ENCODE assay signal across 8 cellular contexts in genomic region chr10:110873951-110874350, GRCh38. TPM values are rescaled to one million over a fixed set of nuclear protein-coding genes. Genes with fewer than 3 reads are reported as not detected.
DNase-seq lines count a peak whose midpoint lies in the region; ATAC-seq, FAIRE-seq and TF ChIP-seq lines count a peak whose summit lies in the region.

No MANE protein-coding gene starts in this region.

- in situ Hi-C loops in K562 (cut with MboI), result no loop called here

- H3K4me1 ChIP-seq in right atrium auricular region, result peaks cover 0 to 19% of the 10 kb centered on the region in 2 donors
- H3K4me1 ChIP-seq in K562 (replicated peaks in 1 of 2; ENCODE audit: control insufficient read depth in 2 of 2, insufficient read depth in 2 of 2, low read length in 2 of 2), result peaks cover 13 to 15% of the 10 kb centered on the region in 2 experiments
- H3K4me1 ChIP-seq in mucosa of rectum (ENCODE audit: control insufficient read depth in 2 of 2, insufficient read depth in 2 of 2, low read length in 2 of 2), result peaks cover 16 to 37% of the 10 kb centered on the region in 2 donors
- H3K4me1 ChIP-seq in vagina, result peaks cover 70% of the 10 kb centered on the region

- H3K9me3 ChIP-seq in right atrium auricular region (no peaks in the 10 kb centered on the region), K562 (replicated peaks; ENCODE audit: control insufficient read depth, insufficient read depth, low read depth, low read length) (no peaks in the 10 kb centered on the region), mucosa of rectum (ENCODE audit: control insufficient read depth in 2 of 2, low read length in 2 of 2) (no peaks in the 10 kb centered on the region), vagina (no peaks in the 10 kb centered on the region)

- CTCF ChIA-PET in K562 (lab: Yijun Ruan, JAX; ENCODE audit: low intra/inter-chr PET ratio), result interaction anchor here (0.6 kb wide), 1 partner anchor 634 kb away, joined by 3 read pairs; no protein-coding TSS in a partner anchor

- no peak for DNase-seq in right atrium auricular region (ENCODE audit: low spot score)
- no peak for DNase-seq in Right ventricle myocardium superior
- DNase-seq in K562 (ENCODE audit: extremely low read depth in 1 of 4, low spot score in 3 of 4), result no peak
- no peak for DNase-seq in vagina (ENCODE audit: extremely low spot score in 2 of 2)
- no peak for DNase-seq in frontal cortex (ENCODE audit: low spot score in 2 of 2)
- DNase-seq in activated CD4-positive, alpha-beta T cell treated with anti-CD3 and anti-CD28 coated beads for 48 hours, result no peak

- peak overlapping the region; percentile 84 for H3K4me2 ChIP-seq in K562 (ENCODE audit: insufficient read depth, low read length)

- no peak for ATAC-seq in Right ventricle myocardium superior (ENCODE audit: poor library complexity)
- peak; percentile 37 for ATAC-seq in K562
- ATAC-seq in HG02798 (IDR thresholded peaks at IDR 0.05; ENCODE audit: poor library complexity, unreplicated experiment), result no peak

- POLR2A ChIA-PET in K562 (lab: Yijun Ruan, JAX), result interaction anchor here (0.9 kb wide), 1 partner anchor 10 kb away, joined by 3 read pairs; no protein-coding TSS in a partner anchor

- no peak for TF ChIP-seq CTCF in right atrium auricular region (IDR thresholded peaks at IDR 0.05)
- no peak for TF ChIP-seq CTCF in K562 (IDR thresholded peaks at IDR 0.05 in 2 of 3, conservative IDR thresholded peaks at IDR 0.05 in 1 of 3; ENCODE audit: insufficient read depth in 2 of 3, low read depth in 1 of 3, low read length in 3 of 3)
- TF ChIP-seq CTCF in vagina (IDR thresholded peaks at IDR 0.05), result no peak

- H3K9ac ChIP-seq in K562 (ENCODE audit: insufficient read depth in 1 of 2, low read depth in 2 of 2, low read length in 2 of 2), result peak overlapping the region in 1 of 2 experiments; percentile 95; a peak in 2 of 4 replicates
- H3K9ac ChIP-seq in mucosa of rectum (ENCODE audit: low read depth in 1 of 2, low read length in 2 of 2), result peak overlapping the region; percentile 79 to 83

- BruUV-seq in K562 (replicated peaks; lab: Mats Ljungman, UMichigan), result no TSS peak

- no peak for TF ChIP-seq EP300 in K562 (IDR thresholded peaks at IDR 0.05; ENCODE audit: low read length)

- peaks cover 6% of the 10 kb centered on the region for H3K36me3 ChIP-seq in right atrium auricular region
- H3K36me3 ChIP-seq in K562 (ENCODE audit: control insufficient read depth, insufficient read depth, low read length), result 0 out of 3 replicates have a peak, but pooled peaks cover 5% of the 10 kb centered on the region
- H3K36me3 ChIP-seq in mucosa of rectum (ENCODE audit: control insufficient read depth in 2 of 2, insufficient read depth in 2 of 2, low read length in 2 of 2), result peaks cover 24 to 26% of the 10 kb centered on the region in 2 donors
- peaks cover 0 to 27% of the 10 kb centered on the region in 2 donors for H3K36me3 ChIP-seq in vagina

- TF ChIP-seq RAD21 in K562 (CRISPR knock-in tag; conservative IDR thresholded peaks at IDR 0.05 in 1 of 2, IDR thresholded peaks at IDR 0.05 in 1 of 2), result no peak

- peak overlapping the region in 1 of 2 donors; percentile 96 for H3K27ac ChIP-seq in right atrium auricular region
- peak overlapping the region; percentile 83; the same call in 2 of the 3 replicates for H3K27ac ChIP-seq in K562 (ENCODE audit: extremely low read depth, low read depth, low read length)
- peak overlapping the region; percentile 97 for H3K27ac ChIP-seq in mucosa of rectum (ENCODE audit: low read depth in 2 of 2, low read length in 2 of 2)
- peak overlapping the region; percentile 100 for H3K27ac ChIP-seq in vagina

- H3K4me3 ChIP-seq in right atrium auricular region, result peak overlapping the region; percentile 74 to 99
- peak overlapping the region; percentile 64 for H3K4me3 ChIP-seq in K562
- peak overlapping the region; percentile 66 to 92 for H3K4me3 ChIP-seq in mucosa of rectum (ENCODE audit: low read length in 2 of 2)
- peak overlapping the region; percentile 75 to 95 for H3K4me3 ChIP-seq in vagina

- no peaks in the 10 kb centered on the region for H3K9me1 ChIP-seq in K562 (ENCODE audit: control insufficient read depth, insufficient read depth, low read length)

- FAIRE-seq in K562 (lab: Jason Lieb, UNC), result peak; percentile 48
- no peak for FAIRE-seq in frontal cortex (lab: Jason Lieb, UNC)

- H3K27me3 ChIP-seq in right atrium auricular region, result no peaks in the 10 kb centered on the region
- H3K27me3 ChIP-seq in K562 (ENCODE audit: control insufficient read depth in 2 of 2, insufficient read depth in 2 of 2, low read length in 2 of 2), result no peaks in the 10 kb centered on the region
- no peaks in the 10 kb centered on the region for H3K27me3 ChIP-seq in mucosa of rectum (ENCODE audit: control insufficient read depth in 2 of 2, insufficient read depth in 2 of 2, low read length in 2 of 2)
- no peaks in the 10 kb centered on the region for H3K27me3 ChIP-seq in vagina

- H4K20me1 ChIP-seq in K562 (replicated peaks; ENCODE audit: control insufficient read depth, insufficient read depth, low read length), result no peaks in the 10 kb centered on the region

- H3K79me2 ChIP-seq in K562 (ENCODE audit: control insufficient read depth, insufficient read depth, low read length), result peaks cover 35% of the 10 kb centered on the region

- intact Hi-C loops in Right ventricle myocardium superior (cut with DNase I), result no loop called here
- intact Hi-C loops in K562 (cut with micrococcal nuclease), result loop anchor here (2.0 to 10.0 kb wide), 4 partner anchors 37 to 259 kb away; no protein-coding TSS in a partner anchor
- intact Hi-C loops in vagina (cut with DNase I), result loop anchor here (10.0 kb wide), 1 partner anchor 49 kb away; no protein-coding TSS in a partner anchor

- TF ChIP-seq POLR2A in K562 (conservative IDR thresholded peaks at IDR 0.05) (no peak), vagina (IDR thresholded peaks at IDR 0.05) (no peak)

- 5% methylated on average over 2 of the region's 2 CpGs for WGBS in K562 (ENCODE audit: insufficient coverage, low coverage, missing lambda C conversion rate)

- H2AFZ ChIP-seq in K562 (ENCODE audit: low read depth, low read length), result peak overlapping the region; percentile 21; the same call in 1 of the 2 replicates

RNA-seq across cellular contexts. Expression of gene PDCD4, which starts 2.2 kb away (rescaled TPM):
- 10 to 100 TPM; 22.1 to 22.6 TPM for total RNA-seq in right atrium auricular region
- total RNA-seq in Right ventricle myocardium superior, result 90.0 TPM
- total RNA-seq in K562 (2011; cell fraction: chromatin; rRNA removed; ENCODE audit: low replicate concordance), result 9.1 and 68.5 TPM in 2 replicates
- total RNA-seq in K562 (2011; cell fraction: nucleolus; rRNA removed), result 2.7 and 5.9 TPM in 2 replicates
- total RNA-seq in K562 (2011; cell fraction: nucleoplasm; rRNA removed), result 15.7 and 17.2 TPM in 2 replicates
- total RNA-seq in K562 (2014; rRNA removed), result 20.2 and 22.5 TPM in 2 replicates
- total RNA-seq in K562 (2014; rRNA removed; fragmentation: Illumina TruSeq; extraction: Trizol), result 33.7 and 44.2 TPM in 2 replicates
- total RNA-seq in K562 (2015; rRNA removed; fragmentation: Illumina TruSeq; extraction: Trizol), result 15.9 and 18.3 TPM in 2 replicates
- total RNA-seq in K562 (2021), result 28.0 and 44.1 TPM in 2 replicates
- 28.1 and 40.2 TPM in 2 replicates for polyA plus RNA-seq in K562 (2011; rRNA removed)
- polyA plus RNA-seq in K562 (2011; cell fraction: cytosol; rRNA removed), result 2.7 and 13.3 TPM in 2 replicates
- polyA plus RNA-seq in K562 (2011; cell fraction: nucleus; rRNA removed), result 11.9 and 17.6 TPM in 2 replicates
- 38.4 and 47.3 TPM in 2 replicates for polyA plus RNA-seq in K562 (2012)
- polyA plus RNA-seq in K562 (2014; fragmentation: Illumina TruSeq; extraction: Trizol), result 38.0 and 38.2 TPM in 2 replicates
- polyA plus RNA-seq in K562 (2014; fragmentation: Nextera tagmentation; extraction: Ambion mirVana), result 10 to 100 TPM; 12.9 to 18.1 TPM
- 34.4 and 36.6 TPM in 2 replicates for polyA plus RNA-seq in K562 (2014; rRNA removed)
- 37.7 and 52.1 TPM in 2 replicates for polyA minus RNA-seq in K562 (2011; rRNA and poly(A)+ RNA removed)
- 14.9 and 17.9 TPM in 2 replicates for polyA minus RNA-seq in K562 (2011; cell fraction: cytosol; rRNA and poly(A)+ RNA removed)
- polyA minus RNA-seq in K562 (2011; cell fraction: nucleus; rRNA and poly(A)+ RNA removed), result 11.0 and 21.5 TPM in 2 replicates
- total RNA-seq in vagina, result 110 TPM
- total RNA-seq in frontal cortex, result 46.9 TPM

RNA-seq across cellular contexts. Expression of gene BBIP1, which starts 45.0 kb away (rescaled TPM):
- total RNA-seq in right atrium auricular region, result 10 to 100 TPM; 18.2 to 23.1 TPM
- 16.0 TPM for total RNA-seq in Right ventricle myocardium superior
- 8.1 and 22.8 TPM in 2 replicates for total RNA-seq in K562 (2011; cell fraction: chromatin; rRNA removed; ENCODE audit: low replicate concordance)
- 5.1 and 5.5 TPM in 2 replicates for total RNA-seq in K562 (2011; cell fraction: nucleolus; rRNA removed)
- 9.8 and 37.7 TPM in 2 replicates for total RNA-seq in K562 (2011; cell fraction: nucleoplasm; rRNA removed)
- 5.2 and 12.2 TPM in 2 replicates for total RNA-seq in K562 (2014; rRNA removed)
- 19.4 and 21.2 TPM in 2 replicates for total RNA-seq in K562 (2014; rRNA removed; fragmentation: Illumina TruSeq; extraction: Trizol)
- total RNA-seq in K562 (2015; rRNA removed; fragmentation: Illumina TruSeq; extraction: Trizol), result 18.1 and 18.9 TPM in 2 replicates
- total RNA-seq in K562 (2021), result 12.5 and 17.2 TPM in 2 replicates
- 19.2 and 24.2 TPM in 2 replicates for polyA plus RNA-seq in K562 (2011; rRNA removed)
- polyA plus RNA-seq in K562 (2011; cell fraction: cytosol; rRNA removed), result 2.6 and 4.7 TPM in 2 replicates
- polyA plus RNA-seq in K562 (2011; cell fraction: nucleus; rRNA removed), result 8.6 and 11.2 TPM in 2 replicates
- 17.8 and 20.6 TPM in 2 replicates for polyA plus RNA-seq in K562 (2012)
- polyA plus RNA-seq in K562 (2014; fragmentation: Illumina TruSeq; extraction: Trizol), result 23.0 and 27.8 TPM in 2 replicates
- polyA plus RNA-seq in K562 (2014; fragmentation: Nextera tagmentation; extraction: Ambion mirVana), result 10 to 100 TPM; 30.6 to 31.0 TPM
- 14.1 and 17.3 TPM in 2 replicates for polyA plus RNA-seq in K562 (2014; rRNA removed)
- polyA minus RNA-seq in K562 (2011; rRNA and poly(A)+ RNA removed), result 17.2 and 21.9 TPM in 2 replicates
- 3.5 and 5.2 TPM in 2 replicates for polyA minus RNA-seq in K562 (2011; cell fraction: cytosol; rRNA and poly(A)+ RNA removed)
- polyA minus RNA-seq in K562 (2011; cell fraction: nucleus; rRNA and poly(A)+ RNA removed), result 7.0 and 15.1 TPM in 2 replicates
- 15.2 TPM for total RNA-seq in vagina
- 67.3 TPM for total RNA-seq in frontal cortex

RNA-seq across cellular contexts. Expression of gene SHOC2, which starts 45.5 kb away (rescaled TPM):
- total RNA-seq in right atrium auricular region, result 10 to 100 TPM; 32.9 to 48.9 TPM
- total RNA-seq in Right ventricle myocardium superior, result 40.8 TPM
- total RNA-seq in K562 (2011; cell fraction: chromatin; rRNA removed; ENCODE audit: low replicate concordance), result 6.3 and 27.4 TPM in 2 replicates
- 3.5 and 5.8 TPM in 2 replicates for total RNA-seq in K562 (2011; cell fraction: nucleolus; rRNA removed)
- 8.9 and 10.8 TPM in 2 replicates for total RNA-seq in K562 (2011; cell fraction: nucleoplasm; rRNA removed)
- total RNA-seq in K562 (2014; rRNA removed), result 9.2 and 10.2 TPM in 2 replicates
- 14.6 and 17.2 TPM in 2 replicates for total RNA-seq in K562 (2014; rRNA removed; fragmentation: Illumina TruSeq; extraction: Trizol)
- total RNA-seq in K562 (2015; rRNA removed; fragmentation: Illumina TruSeq; extraction: Trizol), result 13.8 and 16.1 TPM in 2 replicates
- 16.8 and 17.2 TPM in 2 replicates for total RNA-seq in K562 (2021)
- polyA plus RNA-seq in K562 (2011; rRNA removed), result 10.2 and 14.9 TPM in 2 replicates
- 3.5 and 6.9 TPM in 2 replicates for polyA plus RNA-seq in K562 (2011; cell fraction: cytosol; rRNA removed)
- polyA plus RNA-seq in K562 (2011; cell fraction: nucleus; rRNA removed), result 3.3 and 4.2 TPM in 2 replicates
- 11.0 and 13.0 TPM in 2 replicates for polyA plus RNA-seq in K562 (2012)
- polyA plus RNA-seq in K562 (2014; fragmentation: Illumina TruSeq; extraction: Trizol), result 16.3 and 17.2 TPM in 2 replicates
- polyA plus RNA-seq in K562 (2014; fragmentation: Nextera tagmentation; extraction: Ambion mirVana), result 10 to 100 TPM; 11.4 to 17.5 TPM
- polyA plus RNA-seq in K562 (2014; rRNA removed), result 9.2 and 10.3 TPM in 2 replicates
- polyA minus RNA-seq in K562 (2011; rRNA and poly(A)+ RNA removed), result 28.5 and 31.2 TPM in 2 replicates
- 6.8 and 13.1 TPM in 2 replicates for polyA minus RNA-seq in K562 (2011; cell fraction: cytosol; rRNA and poly(A)+ RNA removed)
- polyA minus RNA-seq in K562 (2011; cell fraction: nucleus; rRNA and poly(A)+ RNA removed), result 9.7 and 21.9 TPM in 2 replicates
- 40.0 TPM for total RNA-seq in vagina
- total RNA-seq in frontal cortex, result 188 TPM
